Comparison of ENCODE assay signal across 8 cellular contexts in the genomic region with DNA sequence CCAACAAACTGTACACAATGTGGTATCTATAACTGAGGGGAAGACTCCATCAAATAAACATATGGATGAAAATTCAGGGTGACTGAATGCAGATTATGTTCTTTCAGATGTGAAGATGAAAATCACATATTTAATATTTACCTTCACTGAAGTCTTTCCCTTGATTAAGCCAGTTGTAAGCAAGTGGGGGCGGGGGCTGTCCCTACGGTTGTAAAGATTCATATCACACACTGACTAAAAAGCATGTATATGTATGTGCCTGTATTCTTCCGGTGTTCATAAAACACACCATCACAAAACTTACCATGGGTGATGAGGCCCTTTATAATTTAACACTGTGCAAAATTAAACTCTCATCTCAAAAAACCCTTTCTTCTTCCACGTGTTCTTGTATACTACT. TPM values are rescaled to one million over a fixed set of nuclear protein-coding genes. Genes with fewer than 3 reads are reported as not detected.
DNase-seq lines count a peak whose midpoint lies in the region; ATAC-seq, FAIRE-seq and TF ChIP-seq lines count a peak whose summit lies in the region.

No MANE protein-coding gene starts in this region.

- H3K9me3 ChIP-seq in BLaER1 (0 out of 2 replicates have a peak, but pooled peaks cover 10% of the 10 kb centered on the region), OCI-LY3 (ENCODE audit: insufficient read depth, low read length) (no peaks in the 10 kb centered on the region), ovary (no peaks in the 10 kb centered on the region)

- H4K20me1 ChIP-seq in BLaER1 (peaks cover 23% of the 10 kb centered on the region), OCI-LY3 (ENCODE audit: insufficient read depth, low read length) (peaks cover 13% of the 10 kb centered on the region)

- H3K4me2 ChIP-seq in BLaER1 (peak overlapping the region; percentile 76), OCI-LY3 (ENCODE audit: low read length) (peak overlapping the region; percentile 80)

- H3K27me3 ChIP-seq in BLaER1 (no peaks in the 10 kb centered on the region), OCI-LY3 (ENCODE audit: low read depth, low read length) (no peaks in the 10 kb centered on the region), bronchial epithelial cell (ENCODE audit: control insufficient read depth, insufficient read depth, low read length) (no peaks in the 10 kb centered on the region), ovary (no peaks in the 10 kb centered on the region)

- peaks cover 12% of the 10 kb centered on the region for H3K4me1 ChIP-seq in BLaER1
- peaks cover 14% of the 10 kb centered on the region for H3K4me1 ChIP-seq in OCI-LY3 (ENCODE audit: low read length)
- no peaks in the 10 kb centered on the region for H3K4me1 ChIP-seq in ovary (ENCODE audit: insufficient read depth)

- ATAC-seq in GM21825 (IDR thresholded peaks at IDR 0.05; ENCODE audit: unreplicated experiment) (no peak), HG03469 (IDR thresholded peaks at IDR 0.05; ENCODE audit: unreplicated experiment) (no peak)

- 60 to 62% (median 62%) methylated on average over 4 of the region's 4 CpGs for WGBS in ovary, 3 donors

- FAIRE-seq in bronchial epithelial cell (lab: Jason Lieb, UNC) (no peak), GM19239 (lab: Jason Lieb, UNC) (no peak)

- H2AFZ ChIP-seq in OCI-LY3 (ENCODE audit: low read depth, low read length): no peak overlapping the region

- TF ChIP-seq EP300 in ovary (IDR thresholded peaks at IDR 0.05): no peak

- no peaks in the 10 kb centered on the region for H3K36me3 ChIP-seq in BLaER1
- H3K36me3 ChIP-seq in OCI-LY3 (replicated peaks; ENCODE audit: low read depth, low read length): no peaks in the 10 kb centered on the region
- H3K36me3 ChIP-seq in bronchial epithelial cell (ENCODE audit: control insufficient read depth, insufficient read depth, low read length): no peaks in the 10 kb centered on the region
- H3K36me3 ChIP-seq in ovary: no peaks in the 10 kb centered on the region

- H3K27ac ChIP-seq in BLaER1 (no peak overlapping the region), OCI-LY3 (ENCODE audit: low read length) (peak overlapping the region; percentile 85), ovary (no peak overlapping the region)

- no peak for DNase-seq in bronchial epithelial cell (ENCODE audit: low read depth)
- DNase-seq in ovary: no peak
- DNase-seq in GM19239 (ENCODE audit: insufficient read length, low spot score): no peak
- DNase-seq in activated gamma-delta T cell (lab: John Stamatoyannopoulos, UW): no peak

- H3K9ac ChIP-seq in BLaER1 (no peak overlapping the region; the same call in 1 of the 2 replicates), OCI-LY3 (ENCODE audit: low read length) (peak overlapping the region; percentile 88)

- no peak for TF ChIP-seq POLR2A in ovary (IDR thresholded peaks at IDR 0.05)

- H3K4me3 ChIP-seq in BLaER1 (peak overlapping the region; percentile 84; the same call in 1 of the 2 replicates), OCI-LY3 (ENCODE audit: low read length) (peak overlapping the region; percentile 96), bronchial epithelial cell (ENCODE audit: low read depth, low read length) (peak overlapping the region; percentile 44), ovary (peak overlapping the region; percentile 80)

- intact Hi-C loops in ovary (cut with DNase I): no loop called here

- TF ChIP-seq CTCF in OCI-LY3 (IDR thresholded peaks at IDR 0.05; ENCODE audit: low read depth, low read length) (no peak), bronchial epithelial cell (IDR thresholded peaks at IDR 0.05; ENCODE audit: insufficient read depth, low read length, severe bottlenecking) (no peak), ovary (IDR thresholded peaks at IDR 0.05) (no peak)

- peaks cover 58% of the 10 kb centered on the region for H3K79me2 ChIP-seq in OCI-LY3 (ENCODE audit: low read length)

RNA-seq across cellular contexts. Expression of a gene that starts 1.3 kb away (rescaled TPM):
- total RNA-seq in bronchial epithelial cell (9.3 and 10.8 TPM in 2 replicates), ovary (10 to 100 TPM; 15.9 to 29.5 (median 22.1) TPM)
- polyA plus RNA-seq in ovary: 10 to 100 TPM in 1 of 2 donors, 1 to 10 TPM in 1; 7.8 to 15.8 TPM

Comparison
In these comparisons a context has a peak if more than half of its experiments do, and no peak if none do; other contexts are left out.
1. H3K4me3 ChIP-seq: peak in every context shown above with its lines; median percentile 96 in OCI-LY3; 84 in BLaER1; 80 in ovary; 44 in bronchial epithelial cell.